In genomic region chr5:145903862-145904261, GRCh38 we compare ENCODE assay signal across 1 cellular context.
TF ChIP-seq lines count a peak whose summit lies in the region.

No MANE protein-coding gene starts in this region.

TF ChIP-seq in HepG2, 621 proteins besides CTCF, POLR2A, EP300 and RAD21:
- TF ChIP-seq CERS6 (CRISPR knock-in tag; IDR thresholded peaks at IDR 0.05) (no peak), ZNF761 (CRISPR knock-in tag; conservative IDR thresholded peaks at IDR 0.05) (no peak), ZNF780A (CRISPR knock-in tag; IDR thresholded peaks at IDR 0.05) (no peak), ZNF407 (CRISPR knock-in tag; IDR thresholded peaks at IDR 0.05; ENCODE audit: not compliant biosample characterization) (no peak), ZNF350 (CRISPR knock-in tag; IDR thresholded peaks at IDR 0.05; ENCODE audit: borderline replicate concordance, low read depth) (no peak), AKAP8 (CRISPR knock-in tag; IDR thresholded peaks at IDR 0.05) (no peak), ZNF747 (CRISPR knock-in tag; IDR thresholded peaks at IDR 0.05; ENCODE audit: borderline replicate concordance) (no peak), FLYWCH1 (CRISPR knock-in tag; IDR thresholded peaks at IDR 0.05) (no peak), POLR2G (IDR thresholded peaks at IDR 0.05; ENCODE audit: low read depth, low read length) (no peak), RARA (CRISPR knock-in tag; IDR thresholded peaks at IDR 0.05) (no peak), ZFX (CRISPR knock-in tag; IDR thresholded peaks at IDR 0.05; ENCODE audit: low read depth) (no peak), ATF7 (IDR thresholded peaks at IDR 0.05) (no peak), ATF7 (CRISPR knock-in tag; IDR thresholded peaks at IDR 0.05) (no peak), ERF (CRISPR knock-in tag; IDR thresholded peaks at IDR 0.05) (no peak), ZFY (CRISPR knock-in tag; IDR thresholded peaks at IDR 0.05) (no peak), NCOA2 (CRISPR knock-in tag; IDR thresholded peaks at IDR 0.05) (no peak), CEBPB (IDR thresholded peaks at IDR 0.05; ENCODE audit: borderline replicate concordance, low read depth, low read length) (no peak), NONO (IDR thresholded peaks at IDR 0.05) (no peak), NONO (CRISPR knock-in tag; conservative IDR thresholded peaks at IDR 0.05) (no peak)
- TF ChIP-seq, protein P1, sequence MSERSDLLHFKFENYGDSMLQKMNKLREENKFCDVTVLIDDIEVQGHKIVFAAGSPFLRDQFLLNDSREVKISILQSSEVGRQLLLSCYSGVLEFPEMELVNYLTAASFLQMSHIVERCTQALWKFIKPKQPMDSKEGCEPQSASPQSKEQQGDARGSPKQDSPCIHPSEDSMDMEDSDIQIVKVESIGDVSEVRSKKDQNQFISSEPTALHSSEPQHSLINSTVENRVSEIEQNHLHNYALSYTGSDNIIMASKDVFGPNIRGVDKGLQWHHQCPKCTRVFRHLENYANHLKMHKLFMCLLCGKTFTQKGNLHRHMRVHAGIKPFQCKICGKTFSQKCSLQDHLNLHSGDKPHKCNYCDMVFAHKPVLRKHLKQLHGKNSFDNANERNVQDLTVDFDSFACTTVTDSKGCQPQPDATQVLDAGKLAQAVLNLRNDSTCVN (CRISPR knock-in tag; IDR thresholded peaks at IDR 0.05; ENCODE audit: borderline replicate concordance): no peak
